8 cellular contexts compared by ENCODE assay signal in the genomic region with DNA sequence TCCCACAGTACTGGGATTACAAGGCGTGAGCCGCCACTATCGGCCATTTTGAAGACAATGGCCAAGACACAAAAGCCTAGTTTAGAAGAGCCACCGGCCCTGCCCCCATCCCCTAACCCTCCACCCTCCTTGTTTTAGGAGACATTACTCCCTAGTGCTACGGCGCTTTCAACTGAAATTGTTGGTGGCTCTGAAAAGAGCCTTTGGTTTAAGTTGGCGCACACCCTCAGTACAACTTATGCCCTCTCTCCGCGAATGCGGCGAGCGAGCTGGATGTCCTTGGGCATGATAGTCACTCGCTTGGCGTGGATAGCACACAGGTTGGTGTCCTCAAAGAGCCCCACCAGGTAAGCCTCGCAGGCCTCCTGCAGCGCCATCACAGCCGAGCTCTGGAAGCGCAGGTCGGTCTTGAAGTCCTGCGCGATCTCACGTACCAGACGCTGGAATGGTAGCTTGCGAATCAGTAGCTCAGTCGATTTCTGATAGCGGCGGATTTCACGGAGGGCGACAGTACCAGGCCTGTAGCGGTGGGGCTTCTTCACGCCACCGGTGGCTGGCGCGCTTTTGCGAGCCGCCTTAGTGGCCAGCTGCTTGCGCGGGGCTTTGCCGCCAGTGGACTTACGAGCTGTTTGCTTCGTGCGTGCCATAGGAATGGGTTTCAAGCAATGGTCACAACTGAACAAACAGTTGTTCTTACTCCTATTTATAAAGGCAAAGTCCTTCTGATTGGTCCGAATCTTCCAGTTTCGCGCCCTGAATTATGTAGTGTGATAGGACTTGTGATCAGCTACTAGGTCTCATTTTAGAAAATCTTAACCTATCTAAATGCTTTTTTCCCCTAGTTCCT.
DNase-seq lines count a peak whose midpoint lies in the region; ATAC-seq lines count a peak whose summit lies in the region.

No MANE protein-coding gene starts in this region.

- peak overlapping the region; percentile 91 for H3K27ac Mint-ChIP-seq in memory B cell
- H3K27ac Mint-ChIP-seq in stimulated activated effector memory CD8-positive, alpha-beta T cell treated with anti-CD3 and anti-CD28 coated beads, Interleukin-12 subunit alpha, Interleukin-12 subunit beta, amount 100 ng/mL, for 72 hours: peak overlapping the region; percentile 96

- H3K9me3 Mint-ChIP-seq in memory B cell: no peaks in the 10 kb centered on the region
- no peaks in the 10 kb centered on the region for H3K9me3 Mint-ChIP-seq in stimulated activated effector memory CD8-positive, alpha-beta T cell treated with anti-CD3 and anti-CD28 coated beads, Interleukin-12 subunit alpha, Interleukin-12 subunit beta, amount 100 ng/mL, for 72 hours

- DNase-seq in NCI-H345 (lab: John Stamatoyannopoulos, UW) (peak; percentile 92), ecto neural progenitor cell (ENCODE audit: low spot score) (peak; percentile 81), memory B cell (ENCODE audit: low spot score in 2 of 2) (peak; percentile 61 to 69), GDM1 (lab: John Stamatoyannopoulos, UW) (no peak)
- DNase-seq in activated CD4-positive, alpha-beta T cell treated with anti-CD3 and anti-CD28 coated beads, Interleukin-2, amount 50 U/mL, for 1 hour: peak; percentile 68
- DNase-seq in stimulated activated effector memory CD8-positive, alpha-beta T cell treated with anti-CD3 and anti-CD28 coated beads, Interleukin-12 subunit alpha, Interleukin-12 subunit beta, amount 100 ng/mL, for 72 hours (ENCODE audit: low spot score in 2 of 2): peak; percentile 54 to 88

- peak overlapping the region; percentile 97 for H3K4me3 Mint-ChIP-seq in memory B cell
- H3K4me3 Mint-ChIP-seq in stimulated activated effector memory CD8-positive, alpha-beta T cell treated with anti-CD3 and anti-CD28 coated beads, Interleukin-12 subunit alpha, Interleukin-12 subunit beta, amount 100 ng/mL, for 72 hours: peak overlapping the region; percentile 83

- H3K27me3 Mint-ChIP-seq in memory B cell: no peaks in the 10 kb centered on the region

- H3K36me3 Mint-ChIP-seq in memory B cell: no peaks in the 10 kb centered on the region
- H3K36me3 Mint-ChIP-seq in stimulated activated effector memory CD8-positive, alpha-beta T cell treated with anti-CD3 and anti-CD28 coated beads, Interleukin-12 subunit alpha, Interleukin-12 subunit beta, amount 100 ng/mL, for 72 hours: peaks cover 27% of the 10 kb centered on the region

- ATAC-seq in GM18520 (IDR thresholded peaks at IDR 0.05; ENCODE audit: unreplicated experiment) (peak; percentile 27), HG03045 (IDR thresholded peaks at IDR 0.05; ENCODE audit: unreplicated experiment) (peak; percentile 46), memory B cell (ENCODE audit: low read depth) (peak; percentile 69)
- ATAC-seq in stimulated activated effector memory CD8-positive, alpha-beta T cell treated with anti-CD3 and anti-CD28 coated beads, Interleukin-12 subunit alpha, Interleukin-12 subunit beta, amount 100 ng/mL, for 72 hours: peak; percentile 77

- peaks cover 22% of the 10 kb centered on the region for H3K4me1 Mint-ChIP-seq in memory B cell
- H3K4me1 Mint-ChIP-seq in stimulated activated effector memory CD8-positive, alpha-beta T cell treated with anti-CD3 and anti-CD28 coated beads, Interleukin-12 subunit alpha, Interleukin-12 subunit beta, amount 100 ng/mL, for 72 hours: peaks cover 33% of the 10 kb centered on the region

Comparison
In these comparisons a context has a peak if more than half of its experiments do, and no peak if none do; other contexts are left out.
1. ATAC-seq: peak in every context shown above with its lines; median percentile 77 in stimulated activated effector memory CD8-positive, alpha-beta T cell treated with anti-CD3 and anti-CD28 coated beads, Interleukin-12 subunit alpha, Interleukin-12 subunit beta, amount 100 ng/mL, for 72 hours; 69 in memory B cell; 46 in HG03045; 27 in GM18520.